25 cellular contexts compared by ENCODE assay signal in genomic region chr12:117502233-117502632, GRCh38.
"Had no signal": no experiment of that assay in that cellular context is flagged by ENCODE, and none has a peak within 500 bp of the region (broad histone marks: within the 10 kb centered on the region; RNA-seq: fewer than 3 reads in every experiment).

No MANE protein-coding gene starts in this region.

- H3K9me3 ChIP-seq: ovary, psoas muscle, spleen, suprapubic skin, testis, upper lobe of left lung, vagina had no signal

- H3K36me3 ChIP-seq: neural progenitor cell, ovary, spleen, suprapubic skin, tibial nerve, upper lobe of left lung, vagina had no signal

- ATAC-seq: naive thymus-derived CD4-positive, alpha-beta T cell; natural killer cell; stimulated activated effector memory CD8-positive, alpha-beta T cell treated with anti-CD3 and anti-CD28 coated beads, Interleukin-12 subunit alpha, Interleukin-12 subunit beta, amount 100 ng/mL, for 72 hours; stimulated activated naive B cell treated with anti-CD40 and anti-IgM and Interleukin-4, amounts not matched to agents 10 μg/mL and 1 μg/mL and 100 μg/mL, for 72 hours; stimulated activated naive CD8-positive, alpha-beta T cell treated with anti-CD3 and anti-CD28 coated beads, Interleukin-15, amount 100 ng/mL, for 72 hours had no signal

- H3K4me1 ChIP-seq: parathyroid adenoma, spleen, suprapubic skin, testis, tibial nerve, vagina had no signal

- H3K4me3 ChIP-seq: neural progenitor cell, ovary, psoas muscle, skin epidermis, smooth muscle cell, spleen, suprapubic skin, testis, tibial nerve, upper lobe of left lung, vagina had no signal

- H3K27ac ChIP-seq: neural progenitor cell, ovary, parathyroid adenoma, psoas muscle, skin epidermis, spleen, suprapubic skin, testis, tibial nerve, vagina had no signal

- H3K4me3 Mint-ChIP-seq: naive thymus-derived CD4-positive, alpha-beta T cell; natural killer cell; nephron; neural progenitor cell; stimulated activated effector memory CD8-positive, alpha-beta T cell treated with anti-CD3 and anti-CD28 coated beads, Interleukin-12 subunit alpha, Interleukin-12 subunit beta, amount 100 ng/mL, for 72 hours; stimulated activated naive B cell treated with anti-CD40 and anti-IgM and Interleukin-4, amounts not matched to agents 10 μg/mL and 1 μg/mL and 100 μg/mL, for 72 hours; stimulated activated naive CD8-positive, alpha-beta T cell treated with anti-CD3 and anti-CD28 coated beads, Interleukin-15, amount 100 ng/mL, for 72 hours had no signal

- H3K4me1 Mint-ChIP-seq: natural killer cell; neural progenitor cell; stimulated activated effector memory CD8-positive, alpha-beta T cell treated with anti-CD3 and anti-CD28 coated beads, Interleukin-12 subunit alpha, Interleukin-12 subunit beta, amount 100 ng/mL, for 72 hours; stimulated activated naive B cell treated with anti-CD40 and anti-IgM and Interleukin-4, amounts not matched to agents 10 μg/mL and 1 μg/mL and 100 μg/mL, for 72 hours; stimulated activated naive CD8-positive, alpha-beta T cell treated with anti-CD3 and anti-CD28 coated beads, Interleukin-15, amount 100 ng/mL, for 72 hours had no signal

- H3K36me3 Mint-ChIP-seq: naive thymus-derived CD4-positive, alpha-beta T cell; natural killer cell; neural progenitor cell; stimulated activated effector memory CD8-positive, alpha-beta T cell treated with anti-CD3 and anti-CD28 coated beads, Interleukin-12 subunit alpha, Interleukin-12 subunit beta, amount 100 ng/mL, for 72 hours; stimulated activated naive B cell treated with anti-CD40 and anti-IgM and Interleukin-4, amounts not matched to agents 10 μg/mL and 1 μg/mL and 100 μg/mL, for 72 hours had no signal

- H3K9me3 Mint-ChIP-seq: natural killer cell, neural progenitor cell had no signal

- DNase-seq: naive thymus-derived CD4-positive, alpha-beta T cell; natural killer cell; occipital lobe; ovary; posterior cingulate gyrus; psoas muscle; spleen; stimulated activated CD4-positive, alpha-beta T cell treated with anti-CD3 and anti-CD28 coated beads, Interleukin-12 subunit alpha, Interleukin-12 subunit beta, amount 100 ng/mL, for 4 hours; stimulated activated CD4-positive, alpha-beta T cell treated with anti-CD3 and anti-CD28 coated beads, Interleukin-1b, Interleukin-23, amount 100 ng/mL, for 48 hours; stimulated activated CD4-positive, alpha-beta T cell treated with anti-CD3 and anti-CD28 coated beads, Interleukin-4, amount 100 ng/mL, for 1 hour; stimulated activated naive B cell treated with anti-CD40 and anti-IgM and Interleukin-4, amounts not matched to agents 10 μg/mL and 1 μg/mL and 100 μg/mL, for 72 hours; stimulated activated naive CD4-positive, alpha-beta T cell treated with Interleukin-2 at 50 U/mL for 16 hours; stimulated activated naive CD8-positive, alpha-beta T cell treated with anti-CD3 and anti-CD28 coated beads, Interleukin-15, amount 100 ng/mL, for 72 hours; testis had no signal

- H3K27ac Mint-ChIP-seq: naive thymus-derived CD4-positive, alpha-beta T cell; natural killer cell; neural progenitor cell; progenitor cell of endocrine pancreas; stimulated activated effector memory CD8-positive, alpha-beta T cell treated with anti-CD3 and anti-CD28 coated beads, Interleukin-12 subunit alpha, Interleukin-12 subunit beta, amount 100 ng/mL, for 72 hours; stimulated activated naive B cell treated with anti-CD40 and anti-IgM and Interleukin-4, amounts not matched to agents 10 μg/mL and 1 μg/mL and 100 μg/mL, for 72 hours had no signal

- H3K27me3 ChIP-seq: neural progenitor cell, ovary, testis, tibial nerve, upper lobe of left lung, vagina had no signal
